1 cellular context compared by ENCODE assay signal in genomic region chr10:102743078-102743587, GRCh38.
A peak's percentile ranks its signal among the peaks of the same experiment; 100 is the strongest.
TF ChIP-seq lines count a peak whose summit lies in the region.

No MANE protein-coding gene starts in this region.

TF ChIP-seq in K562, 482 proteins besides CTCF, POLR2A, EP300 and RAD21 (continued from another document):
- no peak for TF ChIP-seq ZBTB9 (CRISPR knock-in tag; IDR thresholded peaks at IDR 0.05)
- no peak for TF ChIP-seq ARID4B (CRISPR knock-in tag; IDR thresholded peaks at IDR 0.05)
- TF ChIP-seq PBX2 (CRISPR knock-in tag; IDR thresholded peaks at IDR 0.05; ENCODE audit: low read depth): no peak
- TF ChIP-seq PBX2 (tag; conservative IDR thresholded peaks at IDR 0.05; ENCODE audit: low read depth): no peak
- no peak for TF ChIP-seq PHF8 (IDR thresholded peaks at IDR 0.05; ENCODE audit: borderline replicate concordance, low read length)
- TF ChIP-seq SNIP1 (IDR thresholded peaks at IDR 0.05; ENCODE audit: low read depth): no peak
- TF ChIP-seq MXD1 (CRISPR knock-in tag; IDR thresholded peaks at IDR 0.05; ENCODE audit: borderline replicate concordance, poor library complexity, severe bottlenecking): no peak
- no peak for TF ChIP-seq DPF2 (IDR thresholded peaks at IDR 0.05)
- TF ChIP-seq SMAD4 (CRISPR knock-in tag; conservative IDR thresholded peaks at IDR 0.05): peak; percentile 72
- no peak for TF ChIP-seq TEAD1 (CRISPR knock-in tag; IDR thresholded peaks at IDR 0.05)
